In the genomic region with DNA sequence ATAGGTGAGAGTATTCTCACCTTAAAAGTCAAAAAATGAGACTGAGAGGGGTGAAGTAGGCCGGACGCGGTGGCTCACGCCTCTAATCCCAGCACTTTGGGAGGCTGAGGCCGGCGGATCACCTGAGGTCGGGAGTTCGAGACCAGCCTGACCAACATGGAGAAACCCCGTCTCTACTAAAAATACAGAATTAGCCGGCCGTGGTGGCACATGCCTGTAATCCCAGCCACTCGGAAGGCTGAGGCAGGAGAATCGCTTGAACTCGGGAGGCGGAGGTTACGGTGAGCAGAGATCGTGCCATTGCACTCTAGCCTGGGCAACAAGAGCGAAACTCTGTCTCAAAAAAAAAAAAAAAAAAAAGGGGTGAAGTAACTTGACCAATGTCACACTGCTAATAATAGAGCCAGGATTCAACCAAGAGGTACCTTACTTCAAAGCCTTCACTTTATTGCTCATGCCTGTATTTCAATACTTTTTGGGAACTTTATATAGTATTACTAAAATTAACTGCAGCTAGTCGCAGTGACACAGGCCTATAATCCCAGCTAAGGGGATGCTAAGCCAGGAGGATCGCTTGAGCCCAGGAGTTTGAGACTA, we compare ENCODE assay signal across 1 cellular context.
TF ChIP-seq lines count a peak whose summit lies in the region.

No MANE protein-coding gene starts in this region.

TF ChIP-seq in GM12878, 131 proteins besides CTCF, POLR2A, EP300 and RAD21:
- TF ChIP-seq, protein P1, sequence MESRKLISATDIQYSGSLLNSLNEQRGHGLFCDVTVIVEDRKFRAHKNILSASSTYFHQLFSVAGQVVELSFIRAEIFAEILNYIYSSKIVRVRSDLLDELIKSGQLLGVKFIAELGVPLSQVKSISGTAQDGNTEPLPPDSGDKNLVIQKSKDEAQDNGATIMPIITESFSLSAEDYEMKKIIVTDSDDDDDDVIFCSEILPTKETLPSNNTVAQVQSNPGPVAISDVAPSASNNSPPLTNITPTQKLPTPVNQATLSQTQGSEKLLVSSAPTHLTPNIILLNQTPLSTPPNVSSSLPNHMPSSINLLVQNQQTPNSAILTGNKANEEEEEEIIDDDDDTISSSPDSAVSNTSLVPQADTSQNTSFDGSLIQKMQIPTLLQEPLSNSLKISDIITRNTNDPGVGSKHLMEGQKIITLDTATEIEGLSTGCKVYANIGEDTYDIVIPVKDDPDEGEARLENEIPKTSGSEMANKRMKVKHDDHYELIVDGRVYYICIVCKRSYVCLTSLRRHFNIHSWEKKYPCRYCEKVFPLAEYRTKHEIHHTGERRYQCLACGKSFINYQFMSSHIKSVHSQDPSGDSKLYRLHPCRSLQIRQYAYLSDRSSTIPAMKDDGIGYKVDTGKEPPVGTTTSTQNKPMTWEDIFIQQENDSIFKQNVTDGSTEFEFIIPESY (IDR thresholded peaks at IDR 0.05) = peak; percentile 57; the same call in 1 of the 2 replicates
- TF ChIP-seq, protein P2, sequence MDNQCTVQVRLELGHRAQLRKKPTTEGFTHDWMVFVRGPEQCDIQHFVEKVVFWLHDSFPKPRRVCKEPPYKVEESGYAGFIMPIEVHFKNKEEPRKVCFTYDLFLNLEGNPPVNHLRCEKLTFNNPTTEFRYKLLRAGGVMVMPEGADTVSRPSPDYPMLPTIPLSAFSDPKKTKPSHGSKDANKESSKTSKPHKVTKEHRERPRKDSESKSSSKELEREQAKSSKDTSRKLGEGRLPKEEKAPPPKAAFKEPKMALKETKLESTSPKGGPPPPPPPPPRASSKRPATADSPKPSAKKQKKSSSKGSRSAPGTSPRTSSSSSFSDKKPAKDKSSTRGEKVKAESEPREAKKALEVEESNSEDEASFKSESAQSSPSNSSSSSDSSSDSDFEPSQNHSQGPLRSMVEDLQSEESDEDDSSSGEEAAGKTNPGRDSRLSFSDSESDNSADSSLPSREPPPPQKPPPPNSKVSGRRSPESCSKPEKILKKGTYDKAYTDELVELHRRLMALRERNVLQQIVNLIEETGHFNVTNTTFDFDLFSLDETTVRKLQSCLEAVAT (IDR thresholded peaks at IDR 0.05) = peak; percentile 93
- TF ChIP-seq, protein P3, sequence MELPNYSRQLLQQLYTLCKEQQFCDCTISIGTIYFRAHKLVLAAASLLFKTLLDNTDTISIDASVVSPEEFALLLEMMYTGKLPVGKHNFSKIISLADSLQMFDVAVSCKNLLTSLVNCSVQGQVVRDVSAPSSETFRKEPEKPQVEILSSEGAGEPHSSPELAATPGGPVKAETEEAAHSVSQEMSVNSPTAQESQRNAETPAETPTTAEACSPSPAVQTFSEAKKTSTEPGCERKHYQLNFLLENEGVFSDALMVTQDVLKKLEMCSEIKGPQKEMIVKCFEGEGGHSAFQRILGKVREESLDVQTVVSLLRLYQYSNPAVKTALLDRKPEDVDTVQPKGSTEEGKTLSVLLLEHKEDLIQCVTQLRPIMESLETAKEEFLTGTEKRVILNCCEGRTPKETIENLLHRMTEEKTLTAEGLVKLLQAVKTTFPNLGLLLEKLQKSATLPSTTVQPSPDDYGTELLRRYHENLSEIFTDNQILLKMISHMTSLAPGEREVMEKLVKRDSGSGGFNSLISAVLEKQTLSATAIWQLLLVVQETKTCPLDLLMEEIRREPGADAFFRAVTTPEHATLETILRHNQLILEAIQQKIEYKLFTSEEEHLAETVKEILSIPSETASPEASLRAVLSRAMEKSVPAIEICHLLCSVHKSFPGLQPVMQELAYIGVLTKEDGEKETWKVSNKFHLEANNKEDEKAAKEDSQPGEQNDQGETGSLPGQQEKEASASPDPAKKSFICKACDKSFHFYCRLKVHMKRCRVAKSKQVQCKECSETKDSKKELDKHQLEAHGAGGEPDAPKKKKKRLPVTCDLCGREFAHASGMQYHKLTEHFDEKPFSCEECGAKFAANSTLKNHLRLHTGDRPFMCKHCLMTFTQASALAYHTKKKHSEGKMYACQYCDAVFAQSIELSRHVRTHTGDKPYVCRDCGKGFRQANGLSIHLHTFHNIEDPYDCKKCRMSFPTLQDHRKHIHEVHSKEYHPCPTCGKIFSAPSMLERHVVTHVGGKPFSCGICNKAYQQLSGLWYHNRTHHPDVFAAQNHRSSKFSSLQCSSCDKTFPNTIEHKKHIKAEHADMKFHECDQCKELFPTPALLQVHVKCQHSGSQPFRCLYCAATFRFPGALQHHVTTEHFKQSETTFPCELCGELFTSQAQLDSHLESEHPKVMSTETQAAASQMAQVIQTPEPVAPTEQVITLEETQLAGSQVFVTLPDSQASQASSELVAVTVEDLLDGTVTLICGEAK (IDR thresholded peaks at IDR 0.05; ENCODE audit: borderline replicate concordance) = peak; percentile 41; the same call in 1 of the 2 replicates
